ENCODE assay signal across 2 cellular contexts in the genomic region with DNA sequence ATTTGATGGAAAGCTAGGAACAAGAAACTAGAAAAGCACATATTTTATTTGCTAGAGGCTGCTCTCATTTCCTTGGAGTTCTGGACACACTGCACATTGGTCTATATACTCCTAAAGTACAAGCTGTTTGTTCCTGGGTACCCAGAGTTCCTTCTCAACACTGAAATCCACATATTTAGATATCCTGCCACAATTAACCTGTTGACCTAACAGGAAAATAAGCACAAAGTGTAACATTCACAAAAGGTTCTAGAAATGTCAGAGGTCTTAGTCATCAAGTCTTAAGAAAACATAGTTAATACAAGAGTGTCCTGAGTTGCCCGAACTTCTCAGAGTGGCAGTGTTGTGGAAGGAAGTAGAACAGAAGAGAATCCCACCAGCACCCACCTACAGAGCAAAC.
TF ChIP-seq lines count a peak whose summit lies in the region.

No MANE protein-coding gene starts in this region.

TF ChIP-seq in liver, 16 proteins besides CTCF, POLR2A, EP300 and RAD21 (continued from another document):
- TF ChIP-seq, protein P1, sequence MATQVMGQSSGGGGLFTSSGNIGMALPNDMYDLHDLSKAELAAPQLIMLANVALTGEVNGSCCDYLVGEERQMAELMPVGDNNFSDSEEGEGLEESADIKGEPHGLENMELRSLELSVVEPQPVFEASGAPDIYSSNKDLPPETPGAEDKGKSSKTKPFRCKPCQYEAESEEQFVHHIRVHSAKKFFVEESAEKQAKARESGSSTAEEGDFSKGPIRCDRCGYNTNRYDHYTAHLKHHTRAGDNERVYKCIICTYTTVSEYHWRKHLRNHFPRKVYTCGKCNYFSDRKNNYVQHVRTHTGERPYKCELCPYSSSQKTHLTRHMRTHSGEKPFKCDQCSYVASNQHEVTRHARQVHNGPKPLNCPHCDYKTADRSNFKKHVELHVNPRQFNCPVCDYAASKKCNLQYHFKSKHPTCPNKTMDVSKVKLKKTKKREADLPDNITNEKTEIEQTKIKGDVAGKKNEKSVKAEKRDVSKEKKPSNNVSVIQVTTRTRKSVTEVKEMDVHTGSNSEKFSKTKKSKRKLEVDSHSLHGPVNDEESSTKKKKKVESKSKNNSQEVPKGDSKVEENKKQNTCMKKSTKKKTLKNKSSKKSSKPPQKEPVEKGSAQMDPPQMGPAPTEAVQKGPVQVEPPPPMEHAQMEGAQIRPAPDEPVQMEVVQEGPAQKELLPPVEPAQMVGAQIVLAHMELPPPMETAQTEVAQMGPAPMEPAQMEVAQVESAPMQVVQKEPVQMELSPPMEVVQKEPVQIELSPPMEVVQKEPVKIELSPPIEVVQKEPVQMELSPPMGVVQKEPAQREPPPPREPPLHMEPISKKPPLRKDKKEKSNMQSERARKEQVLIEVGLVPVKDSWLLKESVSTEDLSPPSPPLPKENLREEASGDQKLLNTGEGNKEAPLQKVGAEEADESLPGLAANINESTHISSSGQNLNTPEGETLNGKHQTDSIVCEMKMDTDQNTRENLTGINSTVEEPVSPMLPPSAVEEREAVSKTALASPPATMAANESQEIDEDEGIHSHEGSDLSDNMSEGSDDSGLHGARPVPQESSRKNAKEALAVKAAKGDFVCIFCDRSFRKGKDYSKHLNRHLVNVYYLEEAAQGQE (IDR thresholded peaks at IDR 0.05) = no peak
- TF ChIP-seq NR2F2 (IDR thresholded peaks at IDR 0.05) (peak; percentile 78), SP1 (IDR thresholded peaks at IDR 0.05) (no peak)

TF ChIP-seq in HepG2, 621 proteins besides CTCF, POLR2A, EP300 and RAD21:
- TF ChIP-seq MLXIP (CRISPR knock-in tag; IDR thresholded peaks at IDR 0.05; ENCODE audit: borderline replicate concordance) (no peak), ZNF703 (CRISPR knock-in tag; IDR thresholded peaks at IDR 0.05; ENCODE audit: borderline replicate concordance) (no peak), ZNF660 (CRISPR knock-in tag; IDR thresholded peaks at IDR 0.05; ENCODE audit: borderline replicate concordance, low read depth) (no peak), HHEX (CRISPR knock-in tag; IDR thresholded peaks at IDR 0.05) (no peak), SP4 (CRISPR knock-in tag; IDR thresholded peaks at IDR 0.05) (no peak), HMGXB4 (CRISPR knock-in tag; IDR thresholded peaks at IDR 0.05; ENCODE audit: borderline replicate concordance in 1 of 2, low read depth in 1 of 2) (no peak), ZNF607 (CRISPR knock-in tag; IDR thresholded peaks at IDR 0.05; ENCODE audit: borderline replicate concordance) (no peak), NCOA1 (CRISPR knock-in tag; IDR thresholded peaks at IDR 0.05) (no peak)
- TF ChIP-seq, protein P2, sequence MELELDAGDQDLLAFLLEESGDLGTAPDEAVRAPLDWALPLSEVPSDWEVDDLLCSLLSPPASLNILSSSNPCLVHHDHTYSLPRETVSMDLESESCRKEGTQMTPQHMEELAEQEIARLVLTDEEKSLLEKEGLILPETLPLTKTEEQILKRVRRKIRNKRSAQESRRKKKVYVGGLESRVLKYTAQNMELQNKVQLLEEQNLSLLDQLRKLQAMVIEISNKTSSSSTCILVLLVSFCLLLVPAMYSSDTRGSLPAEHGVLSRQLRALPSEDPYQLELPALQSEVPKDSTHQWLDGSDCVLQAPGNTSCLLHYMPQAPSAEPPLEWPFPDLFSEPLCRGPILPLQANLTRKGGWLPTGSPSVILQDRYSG (CRISPR knock-in tag; IDR thresholded peaks at IDR 0.05) = no peak
- TF ChIP-seq, protein P3, sequence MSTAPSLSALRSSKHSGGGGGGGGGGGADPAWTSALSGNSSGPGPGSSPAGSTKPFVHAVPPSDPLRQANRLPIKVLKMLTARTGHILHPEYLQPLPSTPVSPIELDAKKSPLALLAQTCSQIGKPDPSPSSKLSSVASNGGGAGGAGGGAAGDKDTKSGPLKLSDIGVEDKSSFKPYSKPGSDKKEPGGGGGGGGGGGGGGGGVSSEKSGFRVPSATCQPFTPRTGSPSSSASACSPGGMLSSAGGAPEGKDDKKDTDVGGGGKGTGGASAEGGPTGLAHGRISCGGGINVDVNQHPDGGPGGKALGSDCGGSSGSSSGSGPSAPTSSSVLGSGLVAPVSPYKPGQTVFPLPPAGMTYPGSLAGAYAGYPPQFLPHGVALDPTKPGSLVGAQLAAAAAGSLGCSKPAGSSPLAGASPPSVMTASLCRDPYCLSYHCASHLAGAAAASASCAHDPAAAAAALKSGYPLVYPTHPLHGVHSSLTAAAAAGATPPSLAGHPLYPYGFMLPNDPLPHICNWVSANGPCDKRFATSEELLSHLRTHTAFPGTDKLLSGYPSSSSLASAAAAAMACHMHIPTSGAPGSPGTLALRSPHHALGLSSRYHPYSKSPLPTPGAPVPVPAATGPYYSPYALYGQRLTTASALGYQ (CRISPR knock-in tag; IDR thresholded peaks at IDR 0.05) = no peak
- TF ChIP-seq, protein P4, sequence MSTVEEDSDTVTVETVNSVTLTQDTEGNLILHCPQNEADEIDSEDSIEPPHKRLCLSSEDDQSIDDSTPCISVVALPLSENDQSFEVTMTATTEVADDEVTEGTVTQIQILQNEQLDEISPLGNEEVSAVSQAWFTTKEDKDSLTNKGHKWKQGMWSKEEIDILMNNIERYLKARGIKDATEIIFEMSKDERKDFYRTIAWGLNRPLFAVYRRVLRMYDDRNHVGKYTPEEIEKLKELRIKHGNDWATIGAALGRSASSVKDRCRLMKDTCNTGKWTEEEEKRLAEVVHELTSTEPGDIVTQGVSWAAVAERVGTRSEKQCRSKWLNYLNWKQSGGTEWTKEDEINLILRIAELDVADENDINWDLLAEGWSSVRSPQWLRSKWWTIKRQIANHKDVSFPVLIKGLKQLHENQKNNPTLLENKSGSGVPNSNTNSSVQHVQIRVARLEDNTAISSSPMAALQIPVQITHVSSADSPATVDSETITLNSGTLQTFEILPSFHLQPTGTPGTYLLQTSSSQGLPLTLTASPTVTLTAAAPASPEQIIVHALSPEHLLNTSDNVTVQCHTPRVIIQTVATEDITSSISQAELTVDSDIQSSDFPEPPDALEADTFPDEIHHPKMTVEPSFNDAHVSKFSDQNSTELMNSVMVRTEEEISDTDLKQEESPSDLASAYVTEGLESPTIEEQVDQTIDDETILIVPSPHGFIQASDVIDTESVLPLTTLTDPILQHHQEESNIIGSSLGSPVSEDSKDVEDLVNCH (CRISPR knock-in tag; IDR thresholded peaks at IDR 0.05) = no peak
- TF ChIP-seq, protein P5, sequence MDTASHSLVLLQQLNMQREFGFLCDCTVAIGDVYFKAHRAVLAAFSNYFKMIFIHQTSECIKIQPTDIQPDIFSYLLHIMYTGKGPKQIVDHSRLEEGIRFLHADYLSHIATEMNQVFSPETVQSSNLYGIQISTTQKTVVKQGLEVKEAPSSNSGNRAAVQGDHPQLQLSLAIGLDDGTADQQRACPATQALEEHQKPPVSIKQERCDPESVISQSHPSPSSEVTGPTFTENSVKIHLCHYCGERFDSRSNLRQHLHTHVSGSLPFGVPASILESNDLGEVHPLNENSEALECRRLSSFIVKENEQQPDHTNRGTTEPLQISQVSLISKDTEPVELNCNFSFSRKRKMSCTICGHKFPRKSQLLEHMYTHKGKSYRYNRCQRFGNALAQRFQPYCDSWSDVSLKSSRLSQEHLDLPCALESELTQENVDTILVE (CRISPR knock-in tag; IDR thresholded peaks at IDR 0.05) = no peak
